ENCODE assay signal across 11 cellular contexts in the genomic region with DNA sequence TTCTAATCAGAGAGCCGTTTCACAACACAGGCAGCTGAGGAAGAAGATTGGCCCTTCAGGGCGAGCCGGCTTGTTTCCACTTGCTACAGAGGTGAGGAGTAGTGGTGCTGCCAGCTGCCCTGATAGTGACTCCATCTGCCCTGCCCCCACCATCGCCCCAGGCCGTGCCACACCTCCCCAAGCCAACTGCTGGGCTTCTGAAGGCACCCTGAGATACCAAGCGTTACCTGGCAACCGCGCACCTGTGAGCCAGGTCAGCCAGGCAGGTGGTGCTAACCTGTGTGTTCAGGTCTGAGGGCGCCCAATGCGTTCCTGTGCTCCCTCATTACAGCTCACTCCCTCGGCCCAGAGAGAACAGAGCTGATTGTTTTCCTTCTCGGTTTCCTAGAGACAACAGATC.
DNase-seq lines count a peak whose midpoint lies in the region; ATAC-seq and TF ChIP-seq lines count a peak whose summit lies in the region.
"Had no signal": no experiment of that assay in that cellular context is flagged by ENCODE, and none has a peak within 500 bp of the region (broad histone marks: within the 10 kb centered on the region; RNA-seq: fewer than 3 reads in every experiment).

No MANE protein-coding gene starts in this region.

- peak; percentile 31 to 55 for ATAC-seq in lower lobe of right lung
- no peak for ATAC-seq in GM18858 (IDR thresholded peaks at IDR 0.05; ENCODE audit: unreplicated experiment)
- no peak for ATAC-seq in left lobe of liver

- H3K27me3 ChIP-seq in lower lobe of right lung (ENCODE audit: low read depth), result no peaks in the 10 kb centered on the region

- CTCF ChIA-PET in RWPE1 (lab: Yijun Ruan, JAX), result interaction anchor here (0.7 kb wide), 1 partner anchor 281 kb away, joined by 6 read pairs; no protein-coding TSS in a partner anchor

- no peaks in the 10 kb centered on the region for H3K9me3 ChIP-seq in lower lobe of right lung

- no peaks in the 10 kb centered on the region for H3K4me1 ChIP-seq in lower lobe of right lung

- H3K36me3 ChIP-seq in lower lobe of right lung, result no peaks in the 10 kb centered on the region

- H3K27ac ChIP-seq in RWPE1 (no peak overlapping the region), lower lobe of right lung (no peak overlapping the region)

- DNase-seq in DMS53 (lab: John Stamatoyannopoulos, UW) (peak; percentile 99), NCI-H2029 treated with DMSO at 0.1 percent for 48 hours (lab: John Stamatoyannopoulos, UW) (peak; percentile 97), RWPE1 (ENCODE audit: low spot score) (peak; percentile 92), lower lobe of right lung (peak; percentile 60), activated T-cell treated with anti-CD3 and anti-CD28 coated beads for 4 hours (no peak), left lobe of liver (ENCODE audit: low spot score) (no peak)
- no peak for DNase-seq in effector CD4-positive, alpha-beta T cell
- DNase-seq: activated effector memory CD4-positive, alpha-beta T cell treated with anti-CD3 and anti-CD28 coated beads, Interleukin-2, amount 50 U/mL, for 16 hours; GOT3; stimulated activated CD4-positive, alpha-beta T cell treated with anti-CD3 and anti-CD28 coated beads, Interleukin-4, amount 100 ng/mL, for 24 hours had no signal

- TF ChIP-seq CTCF in RWPE1 (conservative IDR thresholded peaks at IDR 0.05; ENCODE audit: low read depth) (no peak), lower lobe of right lung (IDR thresholded peaks at IDR 0.05) (no peak)

- intact Hi-C loops in lower lobe of right lung (cut with DNase I), result no loop called here

- H3K4me3 ChIP-seq in lower lobe of right lung, result no peak overlapping the region

- POLR2A ChIA-PET in RWPE1 (lab: Yijun Ruan, JAX; ENCODE audit: low non-redundant PET), result no interaction called here

Comparison
In these comparisons a context has a peak if more than half of its experiments do, and no peak if none do; other contexts are left out.
1. DNase-seq: peak in DMS53 (single experiment), NCI-H2029 treated with DMSO at 0.1 percent for 48 hours (single experiment), RWPE1 (single experiment) and lower lobe of right lung (single experiment); none in effector CD4-positive, alpha-beta T cell (single experiment), activated T-cell treated with anti-CD3 and anti-CD28 coated beads for 4 hours (single experiment) and left lobe of liver (single experiment).
2. ATAC-seq: peak in lower lobe of right lung (2 of 2); none in GM18858 (single experiment) and left lobe of liver (single experiment).